In genomic region chr10:132481690-132482089, GRCh38 we compare ENCODE assay signal across 1 cellular context.
TF ChIP-seq lines count a peak whose summit lies in the region.

No MANE protein-coding gene starts in this region.

TF ChIP-seq in IMR-90, 13 proteins besides CTCF, POLR2A, EP300 and RAD21:
- TF ChIP-seq MXI1 (IDR thresholded peaks at IDR 0.05; ENCODE audit: borderline replicate concordance, low read depth, low read length) (no peak), BHLHE40 (IDR thresholded peaks at IDR 0.05; ENCODE audit: low read depth, low read length) (no peak), FOS (IDR thresholded peaks at IDR 0.05; ENCODE audit: low read depth, low read length) (no peak), MAZ (IDR thresholded peaks at IDR 0.05; ENCODE audit: borderline replicate concordance, low read depth, low read length) (no peak), CEBPB (IDR thresholded peaks at IDR 0.05; ENCODE audit: low read depth, low read length) (no peak), SMC3 (IDR thresholded peaks at IDR 0.05; ENCODE audit: low read depth, low read length) (no peak), MAFK (IDR thresholded peaks at IDR 0.05; ENCODE audit: low read depth, low read length) (no peak), USF2 (IDR thresholded peaks at IDR 0.05; ENCODE audit: low read depth, low read length) (no peak), CHD1 (IDR thresholded peaks at IDR 0.05; ENCODE audit: low read depth, low read length) (no peak), NFE2L2 (IDR thresholded peaks at IDR 0.05; ENCODE audit: low read depth, low read length) (no peak), RFX5 (IDR thresholded peaks at IDR 0.05; ENCODE audit: low read depth, low read length) (no peak), ELK1 (IDR thresholded peaks at IDR 0.05; ENCODE audit: borderline replicate concordance, low read depth, low read length) (no peak), RCOR1 (IDR thresholded peaks at IDR 0.05; ENCODE audit: insufficient replicate concordance, low read length) (no peak)
